Comparison of ENCODE assay signal across 17 cellular contexts in the genomic region with DNA sequence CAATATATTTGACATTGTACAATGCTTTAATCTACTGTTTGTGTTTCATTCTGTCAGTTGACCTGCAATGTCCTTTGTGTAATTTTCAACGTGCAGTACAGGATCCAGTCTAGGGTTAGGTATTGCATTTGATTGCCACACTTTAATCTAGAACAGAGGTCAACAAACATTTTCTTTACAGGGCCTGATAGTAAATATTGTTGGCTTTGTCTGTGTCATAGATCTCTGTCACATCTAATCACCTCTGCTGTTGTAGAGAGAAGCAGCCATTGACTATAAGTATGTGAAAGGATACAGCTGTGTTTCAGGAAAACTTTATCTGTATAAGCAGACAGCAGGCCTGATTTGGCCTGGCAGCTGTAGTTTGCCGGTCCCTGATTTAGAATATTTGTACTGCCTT.
"Had no signal": no experiment of that assay in that cellular context is flagged by ENCODE, and none has a peak within 500 bp of the region (broad histone marks: within the 10 kb centered on the region; RNA-seq: fewer than 3 reads in every experiment).

No MANE protein-coding gene starts in this region.

- H3K9me3 ChIP-seq: breast epithelium, tibial nerve had no signal

- H3K27ac Mint-ChIP-seq: activated CD4-positive, alpha-beta T cell treated with anti-CD3 and anti-CD28 coated beads, Interleukin-2, amount 10 ng/mL, durations not matched to agents 7 days and 5 days; activated naive CD8-positive, alpha-beta T cell treated with anti-CD3 and anti-CD28 coated beads for 36 hours; activated T-cell treated with anti-CD3 and anti-CD28 coated beads, Interleukin-2, amount 50 U/mL, for 72 hours; dendritic cell treated with granulocyte-macrophage colony-stimulating factor and Interleukin-4, amounts not matched to agents 40 ng/mL and 50 ng/mL, for 4 days had no signal

- H3K27me3 ChIP-seq: breast epithelium, tibial nerve had no signal

- H3K4me3 ChIP-seq: breast epithelium, tibial nerve had no signal

- FAIRE-seq: frontal cortex, TTC549 had no signal

- H3K36me3 ChIP-seq: breast epithelium, tibial nerve had no signal

- H3K4me1 ChIP-seq: breast epithelium, tibial nerve had no signal

- H3K4me3 Mint-ChIP-seq: activated CD4-positive, alpha-beta T cell treated with anti-CD3 and anti-CD28 coated beads, Interleukin-2, amount 10 ng/mL, durations not matched to agents 7 days and 5 days; activated naive CD8-positive, alpha-beta T cell treated with anti-CD3 and anti-CD28 coated beads for 36 hours; activated T-cell treated with anti-CD3 and anti-CD28 coated beads, Interleukin-2, amount 50 U/mL, for 72 hours; dendritic cell treated with granulocyte-macrophage colony-stimulating factor and Interleukin-4, amounts not matched to agents 40 ng/mL and 50 ng/mL, for 4 days; stimulated activated naive B cell treated with anti-CD40 and anti-IgM and Interleukin-4, amounts not matched to agents 10 μg/mL and 1 μg/mL and 100 μg/mL, for 72 hours had no signal

- ATAC-seq: stimulated activated naive B cell treated with anti-CD40 and anti-IgM and Interleukin-4, amounts not matched to agents 10 μg/mL and 1 μg/mL and 100 μg/mL, for 72 hours had no signal

- H3K27me3 Mint-ChIP-seq: activated CD4-positive, alpha-beta T cell treated with anti-CD3 and anti-CD28 coated beads, Interleukin-2, amount 10 ng/mL, durations not matched to agents 7 days and 5 days; activated naive CD8-positive, alpha-beta T cell treated with anti-CD3 and anti-CD28 coated beads for 36 hours; dendritic cell treated with granulocyte-macrophage colony-stimulating factor and Interleukin-4, amounts not matched to agents 40 ng/mL and 50 ng/mL, for 4 days; stimulated activated naive B cell treated with anti-CD40 and anti-IgM and Interleukin-4, amounts not matched to agents 10 μg/mL and 1 μg/mL and 100 μg/mL, for 72 hours had no signal

- H3K9me3 Mint-ChIP-seq: activated CD4-positive, alpha-beta T cell treated with anti-CD3 and anti-CD28 coated beads, Interleukin-2, amount 10 ng/mL, durations not matched to agents 7 days and 5 days; dendritic cell treated with granulocyte-macrophage colony-stimulating factor and Interleukin-4, amounts not matched to agents 40 ng/mL and 50 ng/mL, for 4 days; stimulated activated naive B cell treated with anti-CD40 and anti-IgM and Interleukin-4, amounts not matched to agents 10 μg/mL and 1 μg/mL and 100 μg/mL, for 72 hours had no signal

- DNase-seq: activated CD4-positive, alpha-beta T cell treated with anti-CD3 and anti-CD28 coated beads, Interleukin-2, amount 10 ng/mL, durations not matched to agents 7 days and 5 days; activated CD4-positive, CD25-positive, alpha-beta regulatory T cell; activated CD8-positive, alpha-beta memory T cell treated with anti-CD3 and anti-CD28 coated beads, Interleukin-2, amount 50 U/mL, for 48 hours; activated gamma-delta T cell; activated naive CD8-positive, alpha-beta T cell treated with anti-CD3 and anti-CD28 coated beads for 36 hours; activated T-cell treated with anti-CD3 and anti-CD28 coated beads, Interleukin-2, amount 50 U/mL, for 72 hours; anterior cingulate cortex; effector memory CD4-positive, alpha-beta T cell; mesendoderm; stimulated activated CD4-positive, alpha-beta T cell treated with anti-CD3 and anti-CD28 coated beads, Interleukin-2, amount 100 ng/mL, for 48 hours; stimulated activated naive B cell treated with anti-CD40 and anti-IgM and Interleukin-4, amounts not matched to agents 10 μg/mL and 1 μg/mL and 100 μg/mL, for 72 hours had no signal

- H3K27ac ChIP-seq: breast epithelium, epithelial cell of prostate, tibial nerve had no signal
